In the genomic region with DNA sequence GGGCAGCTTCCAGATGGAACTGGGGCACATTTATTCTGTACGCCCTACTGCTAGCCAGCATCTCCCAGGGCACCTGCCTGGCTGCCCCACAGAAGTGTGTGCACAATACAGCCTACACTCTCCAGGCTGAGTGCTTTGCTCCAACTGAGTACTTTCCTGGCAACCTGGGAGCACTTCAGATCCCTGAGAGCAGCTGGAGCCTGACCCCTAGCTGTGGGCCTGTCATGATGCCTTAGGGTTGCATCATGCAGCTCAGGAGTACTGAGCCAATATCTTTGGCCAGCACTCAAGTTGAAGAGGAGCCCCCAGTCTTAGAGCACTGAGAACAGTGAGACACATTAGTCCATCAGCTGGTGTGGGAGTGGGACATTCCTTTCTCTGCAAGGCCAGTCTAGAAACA, we compare ENCODE assay signal across 19 cellular contexts.
DNase-seq lines count a peak whose midpoint lies in the region; ATAC-seq and TF ChIP-seq lines count a peak whose summit lies in the region.
"Had no signal": no experiment of that assay in that cellular context is flagged by ENCODE, and none has a peak within 500 bp of the region (broad histone marks: within the 10 kb centered on the region; RNA-seq: fewer than 3 reads in every experiment).

No MANE protein-coding gene starts in this region.

- no CpG with 5 or more reads among the region's 1 CpG for WGBS in mesendoderm (ENCODE audit: extremely low coverage, insufficient coverage, low lambda C conversion rate)

- TF ChIP-seq CTCF in GM23338 (conservative IDR thresholded peaks at IDR 0.05; ENCODE audit: low read depth in 2 of 2) (peak in 1 of 2 experiments; percentile 55; a peak in 2 of 4 replicates), epithelial cell of esophagus (IDR thresholded peaks at IDR 0.05; ENCODE audit: insufficient read depth, low read depth, low read length, missing control alignments) (no peak)

- no peaks in the 10 kb centered on the region for H3K27me3 Mint-ChIP-seq in GM23338 (ENCODE audit: insufficient read depth, low read depth, poor library complexity)
- no peaks in the 10 kb centered on the region for H3K27me3 Mint-ChIP-seq in stimulated activated naive B cell treated with anti-CD40 and anti-IgM and Interleukin-4, amounts not matched to agents 10 μg/mL and 1 μg/mL and 100 μg/mL, for 72 hours
- H3K27me3 Mint-ChIP-seq: IgD-negative memory B cell had no signal

- H3K56ac ChIP-seq in mesendoderm (ENCODE audit: low read length) = no peak overlapping the region

- no peak overlapping the region for H3K18ac ChIP-seq in mesendoderm (ENCODE audit: low read length)

- no peak for ATAC-seq in GM23338
- no peak for ATAC-seq in stimulated activated naive B cell treated with anti-CD40 and anti-IgM and Interleukin-4, amounts not matched to agents 10 μg/mL and 1 μg/mL and 100 μg/mL, for 72 hours (replicated peaks)
- ATAC-seq: Panc1 had no signal

- no peak overlapping the region for H3K23ac ChIP-seq in mesendoderm (ENCODE audit: low read length)

- no peak overlapping the region for H2AK5ac ChIP-seq in mesendoderm (ENCODE audit: low read length)

- H3K27me3 ChIP-seq in GM23338 (ENCODE audit: insufficient read depth) (no peaks in the 10 kb centered on the region), mesendoderm (ENCODE audit: insufficient read depth, low read length, poor library complexity) (no peaks in the 10 kb centered on the region)
- H3K27me3 ChIP-seq: MG63, SJCRH30 had no signal

- no peak overlapping the region for H3K4me3 Mint-ChIP-seq in GM23338
- no peak overlapping the region for H3K4me3 Mint-ChIP-seq in stimulated activated naive B cell treated with anti-CD40 and anti-IgM and Interleukin-4, amounts not matched to agents 10 μg/mL and 1 μg/mL and 100 μg/mL, for 72 hours
- H3K4me3 Mint-ChIP-seq: CD8-positive, alpha-beta memory T cell; HFFc6; IgD-negative memory B cell; T-helper 1 cell treated with Interleukin-12 subunit alpha and Interleukin-12 subunit beta and Interleukin-4 antibody, amounts not matched to agents 30 μg/mL and 1 μg/mL, for 36 hours had no signal

- H3K27ac ChIP-seq in GM23338 (ENCODE audit: low read depth) (no peak overlapping the region), mesendoderm (ENCODE audit: low read depth, low read length) (no peak overlapping the region)
- H3K27ac ChIP-seq: BLaER1 treated with 17β-estradiol and CSF1 and Interleukin-3, amounts not matched to agents 10 nM and 100 nM; SJCRH30 had no signal

- no peaks in the 10 kb centered on the region for H3K36me3 Mint-ChIP-seq in GM23338 (ENCODE audit: low read depth)
- H3K36me3 Mint-ChIP-seq in stimulated activated naive B cell treated with anti-CD40 and anti-IgM and Interleukin-4, amounts not matched to agents 10 μg/mL and 1 μg/mL and 100 μg/mL, for 72 hours = no peaks in the 10 kb centered on the region
- H3K36me3 Mint-ChIP-seq: CD8-positive, alpha-beta memory T cell; IgD-negative memory B cell had no signal

- H3K9me2 ChIP-seq in GM23338 (ENCODE audit: insufficient read depth) = no peaks in the 10 kb centered on the region

- no peaks in the 10 kb centered on the region for H3K79me1 ChIP-seq in mesendoderm (ENCODE audit: low read length)

- H3K4me2 ChIP-seq in GM23338 (no peak overlapping the region), mesendoderm (ENCODE audit: low read length) (no peak overlapping the region)
- H3K4me2 ChIP-seq: BLaER1 treated with 17β-estradiol and CSF1 and Interleukin-3, amounts not matched to agents 10 nM and 100 nM had no signal

- no peak overlapping the region for H3K4ac ChIP-seq in mesendoderm (ENCODE audit: low read depth, low read length)

- DNase-seq in GM23338 (ENCODE audit: low spot score) (no peak), HuH-7 (ENCODE audit: low spot score) (peak; percentile 6), epithelial cell of esophagus (ENCODE audit: low read depth) (peak; percentile 14), mesendoderm (peak; percentile 38), NCI-H1436 (lab: John Stamatoyannopoulos, UW) (no peak), NCI-H345 treated with DMSO at 0.1 percent for 48 hours (lab: John Stamatoyannopoulos, UW; ENCODE audit: unreplicated experiment) (no peak)
- no peak for DNase-seq in stimulated activated naive B cell treated with anti-CD40 and anti-IgM and Interleukin-4, amounts not matched to agents 10 μg/mL and 1 μg/mL and 100 μg/mL, for 72 hours
- DNase-seq: CD8-positive, alpha-beta memory T cell; GF-D8; HFFc6; MG63; NCI-H1092; NCI-H2227 treated with DMSO at 0.1 percent for 48 hours; NCI-H524; SJCRH30 had no signal

- H3K4me1 ChIP-seq in GM23338 (ENCODE audit: insufficient read depth) (no peaks in the 10 kb centered on the region), mesendoderm (ENCODE audit: control insufficient read depth, low read depth, low read length) (no peaks in the 10 kb centered on the region)
- H3K4me1 ChIP-seq: BLaER1 treated with 17β-estradiol and CSF1 and Interleukin-3, amounts not matched to agents 10 nM and 100 nM; SJCRH30 had no signal

- H3K36me3 ChIP-seq in GM23338 (ENCODE audit: insufficient read depth) (no peaks in the 10 kb centered on the region), mesendoderm (ENCODE audit: control insufficient read depth, insufficient read depth, low read length) (no peaks in the 10 kb centered on the region)
- H3K36me3 ChIP-seq: BLaER1 treated with 17β-estradiol and CSF1 and Interleukin-3, amounts not matched to agents 10 nM and 100 nM; MG63; SJCRH30 had no signal

- H2AFZ ChIP-seq in GM23338 = peak overlapping the region; percentile 69; the same call in 1 of the 2 replicates

- no peak overlapping the region for H2BK120ac ChIP-seq in mesendoderm (ENCODE audit: low read depth, low read length)

- no peak overlapping the region for H3K9ac ChIP-seq in mesendoderm (ENCODE audit: low read length)
- H3K9ac ChIP-seq: BLaER1 treated with 17β-estradiol and CSF1 and Interleukin-3, amounts not matched to agents 10 nM and 100 nM had no signal

- H3K4me3 ChIP-seq in GM23338 (no peak overlapping the region), epithelial cell of esophagus (ENCODE audit: low read length) (no peak overlapping the region), mesendoderm (ENCODE audit: low read length) (no peak overlapping the region)
- H3K4me3 ChIP-seq: BLaER1 treated with 17β-estradiol and CSF1 and Interleukin-3, amounts not matched to agents 10 nM and 100 nM; MG63; SJCRH30 had no signal

- no peaks in the 10 kb centered on the region for H3K4me1 Mint-ChIP-seq in GM23338
- no peaks in the 10 kb centered on the region for H3K4me1 Mint-ChIP-seq in stimulated activated naive B cell treated with anti-CD40 and anti-IgM and Interleukin-4, amounts not matched to agents 10 μg/mL and 1 μg/mL and 100 μg/mL, for 72 hours
- H3K4me1 Mint-ChIP-seq: CD8-positive, alpha-beta memory T cell; IgD-negative memory B cell had no signal

- H4K20me1 ChIP-seq in GM23338 (replicated peaks; ENCODE audit: insufficient read depth) = no peaks in the 10 kb centered on the region

- H2BK15ac ChIP-seq in mesendoderm (replicated peaks; ENCODE audit: low read depth) = no peak overlapping the region

- no peak overlapping the region for H2BK5ac ChIP-seq in mesendoderm (ENCODE audit: low read length)

- H3K79me2 ChIP-seq in GM23338 (replicated peaks; ENCODE audit: insufficient read depth) (no peaks in the 10 kb centered on the region), mesendoderm (ENCODE audit: control insufficient read depth, insufficient read depth, low read length) (no peaks in the 10 kb centered on the region)

- H3K27ac Mint-ChIP-seq in GM23338 = no peak overlapping the region
- H3K27ac Mint-ChIP-seq in stimulated activated naive B cell treated with anti-CD40 and anti-IgM and Interleukin-4, amounts not matched to agents 10 μg/mL and 1 μg/mL and 100 μg/mL, for 72 hours = no peak overlapping the region
- H3K27ac Mint-ChIP-seq: CD8-positive, alpha-beta memory T cell; HFFc6; IgD-negative memory B cell; T-helper 1 cell treated with Interleukin-12 subunit alpha and Interleukin-12 subunit beta and Interleukin-4 antibody, amounts not matched to agents 30 μg/mL and 1 μg/mL, for 36 hours had no signal

- H4K8ac ChIP-seq in mesendoderm (ENCODE audit: low read depth, low read length) = no peak overlapping the region

- H3K9me3 Mint-ChIP-seq in GM23338 = no peaks in the 10 kb centered on the region
- H3K9me3 Mint-ChIP-seq in stimulated activated naive B cell treated with anti-CD40 and anti-IgM and Interleukin-4, amounts not matched to agents 10 μg/mL and 1 μg/mL and 100 μg/mL, for 72 hours = peaks cover 0 to 5% of the 10 kb centered on the region in 2 donors
- H3K9me3 Mint-ChIP-seq: T-helper 1 cell treated with Interleukin-12 subunit alpha and Interleukin-12 subunit beta and Interleukin-4 antibody, amounts not matched to agents 30 μg/mL and 1 μg/mL, for 36 hours had no signal

- H3F3A ChIP-seq in GM23338 (replicated peaks; ENCODE audit: low read depth) = no peaks in the 10 kb centered on the region

- H4K5ac ChIP-seq in mesendoderm (ENCODE audit: low read length) = no peak overlapping the region

TF ChIP-seq in GM23338, 12 proteins besides CTCF, POLR2A, EP300 and RAD21 (continues in another document):
- TF ChIP-seq ZNF114 (CRISPR knock-in tag; IDR thresholded peaks at IDR 0.05) = no peak
- no peak for TF ChIP-seq EZH2phosphoT487 (IDR thresholded peaks at IDR 0.05; ENCODE audit: unreplicated experiment)
- TF ChIP-seq, protein P1, sequence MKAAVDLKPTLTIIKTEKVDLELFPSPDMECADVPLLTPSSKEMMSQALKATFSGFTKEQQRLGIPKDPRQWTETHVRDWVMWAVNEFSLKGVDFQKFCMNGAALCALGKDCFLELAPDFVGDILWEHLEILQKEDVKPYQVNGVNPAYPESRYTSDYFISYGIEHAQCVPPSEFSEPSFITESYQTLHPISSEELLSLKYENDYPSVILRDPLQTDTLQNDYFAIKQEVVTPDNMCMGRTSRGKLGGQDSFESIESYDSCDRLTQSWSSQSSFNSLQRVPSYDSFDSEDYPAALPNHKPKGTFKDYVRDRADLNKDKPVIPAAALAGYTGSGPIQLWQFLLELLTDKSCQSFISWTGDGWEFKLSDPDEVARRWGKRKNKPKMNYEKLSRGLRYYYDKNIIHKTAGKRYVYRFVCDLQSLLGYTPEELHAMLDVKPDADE (IDR thresholded peaks at IDR 0.05) = no peak
- no peak for TF ChIP-seq JUNB (IDR thresholded peaks at IDR 0.05; ENCODE audit: unreplicated experiment)
- no peak for TF ChIP-seq ZNF331 (CRISPR knock-in tag; IDR thresholded peaks at IDR 0.05; ENCODE audit: low read depth)
- TF ChIP-seq STAT1 (IDR thresholded peaks at IDR 0.05; ENCODE audit: unreplicated experiment) = no peak
- no peak for TF ChIP-seq POLR2AphosphoS5 (IDR thresholded peaks at IDR 0.05; ENCODE audit: low read depth)
- TF ChIP-seq CREB1 (CRISPR knock-in tag; IDR thresholded peaks at IDR 0.05; ENCODE audit: low read depth) = no peak
- no peak for TF ChIP-seq EZH2 (IDR thresholded peaks at IDR 0.05; ENCODE audit: low read depth, unreplicated experiment)

Comparison
In these comparisons a context has a peak if more than half of its experiments do, and no peak if none do; other contexts are left out.
1. DNase-seq: peak in HuH-7 (single experiment), epithelial cell of esophagus (single experiment) and mesendoderm (single experiment); none in GM23338 (single experiment), NCI-H1436 (single experiment), NCI-H345 treated with DMSO at 0.1 percent for 48 hours (single experiment) and stimulated activated naive B cell treated with anti-CD40 and anti-IgM and Interleukin-4, amounts not matched to agents 10 μg/mL and 1 μg/mL and 100 μg/mL, for 72 hours (single experiment).